ENCODE assay signal across 1 cellular context in the genomic region with DNA sequence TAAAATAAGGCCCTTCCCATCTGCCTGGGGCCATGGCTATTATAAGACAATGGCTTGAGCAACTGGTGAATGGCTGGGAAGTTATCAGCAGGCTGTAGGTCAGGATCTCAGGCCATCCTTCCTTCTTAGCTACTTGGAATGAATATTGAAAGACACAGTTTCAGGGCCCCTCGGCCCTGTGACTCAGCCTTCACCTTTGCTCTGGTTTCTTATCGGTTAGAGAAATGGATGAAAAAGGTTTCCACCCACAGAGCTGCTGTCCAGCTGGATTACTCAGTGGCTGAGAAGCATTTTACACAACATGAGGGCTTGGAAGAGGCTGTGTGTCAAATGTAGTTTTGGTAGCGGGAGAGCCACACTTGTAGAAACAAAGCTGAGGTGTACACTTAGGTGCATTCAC.
TF ChIP-seq lines count a peak whose summit lies in the region.

No MANE protein-coding gene starts in this region.

TF ChIP-seq in K562, 482 proteins besides CTCF, POLR2A, EP300 and RAD21 (continued from another document and continues in another):
- TF ChIP-seq REST (CRISPR knock-in tag; IDR thresholded peaks at IDR 0.05; ENCODE audit: low read depth) = peak; percentile 78; the same call in 1 of the 2 replicates
- no peak for TF ChIP-seq HNRNPUL1 (IDR thresholded peaks at IDR 0.05; ENCODE audit: low read length)
- 0 out of 2 replicates have a peak, but pooled peaks have one; percentile 32 for TF ChIP-seq MIER1 (IDR thresholded peaks at IDR 0.05; ENCODE audit: low read depth)
- peak in 1 of 2 experiments; percentile 46; a peak in 1 of 3 replicates for TF ChIP-seq CBX3 (IDR thresholded peaks at IDR 0.05; ENCODE audit: borderline replicate concordance in 1 of 2, low read length in 2 of 2)
- no peak for TF ChIP-seq SP2 (IDR thresholded peaks at IDR 0.05; ENCODE audit: extremely low read depth, low read depth, low read length, poor library complexity, severe bottlenecking)
- no peak for TF ChIP-seq CSDE1 (IDR thresholded peaks at IDR 0.05)
- TF ChIP-seq, protein P1, sequence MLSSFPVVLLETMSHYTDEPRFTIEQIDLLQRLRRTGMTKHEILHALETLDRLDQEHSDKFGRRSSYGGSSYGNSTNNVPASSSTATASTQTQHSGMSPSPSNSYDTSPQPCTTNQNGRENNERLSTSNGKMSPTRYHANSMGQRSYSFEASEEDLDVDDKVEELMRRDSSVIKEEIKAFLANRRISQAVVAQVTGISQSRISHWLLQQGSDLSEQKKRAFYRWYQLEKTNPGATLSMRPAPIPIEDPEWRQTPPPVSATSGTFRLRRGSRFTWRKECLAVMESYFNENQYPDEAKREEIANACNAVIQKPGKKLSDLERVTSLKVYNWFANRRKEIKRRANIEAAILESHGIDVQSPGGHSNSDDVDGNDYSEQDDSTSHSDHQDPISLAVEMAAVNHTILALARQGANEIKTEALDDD (IDR thresholded peaks at IDR 0.05) = peak; percentile 65
- no peak for TF ChIP-seq ZBTB9 (CRISPR knock-in tag; IDR thresholded peaks at IDR 0.05)
- TF ChIP-seq, protein P2, sequence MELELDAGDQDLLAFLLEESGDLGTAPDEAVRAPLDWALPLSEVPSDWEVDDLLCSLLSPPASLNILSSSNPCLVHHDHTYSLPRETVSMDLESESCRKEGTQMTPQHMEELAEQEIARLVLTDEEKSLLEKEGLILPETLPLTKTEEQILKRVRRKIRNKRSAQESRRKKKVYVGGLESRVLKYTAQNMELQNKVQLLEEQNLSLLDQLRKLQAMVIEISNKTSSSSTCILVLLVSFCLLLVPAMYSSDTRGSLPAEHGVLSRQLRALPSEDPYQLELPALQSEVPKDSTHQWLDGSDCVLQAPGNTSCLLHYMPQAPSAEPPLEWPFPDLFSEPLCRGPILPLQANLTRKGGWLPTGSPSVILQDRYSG (tag; conservative IDR thresholded peaks at IDR 0.05; ENCODE audit: low read depth) = no peak
- TF ChIP-seq POLR2AphosphoS5 (IDR thresholded peaks at IDR 0.05; ENCODE audit: control insufficient read depth, insufficient read depth, low read depth, low read length) = peak; percentile 79
- TF ChIP-seq, protein P3, sequence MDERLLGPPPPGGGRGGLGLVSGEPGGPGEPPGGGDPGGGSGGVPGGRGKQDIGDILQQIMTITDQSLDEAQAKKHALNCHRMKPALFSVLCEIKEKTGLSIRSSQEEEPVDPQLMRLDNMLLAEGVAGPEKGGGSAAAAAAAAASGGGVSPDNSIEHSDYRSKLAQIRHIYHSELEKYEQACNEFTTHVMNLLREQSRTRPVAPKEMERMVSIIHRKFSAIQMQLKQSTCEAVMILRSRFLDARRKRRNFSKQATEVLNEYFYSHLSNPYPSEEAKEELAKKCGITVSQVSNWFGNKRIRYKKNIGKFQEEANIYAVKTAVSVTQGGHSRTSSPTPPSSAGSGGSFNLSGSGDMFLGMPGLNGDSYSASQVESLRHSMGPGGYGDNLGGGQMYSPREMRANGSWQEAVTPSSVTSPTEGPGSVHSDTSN (CRISPR knock-in tag; IDR thresholded peaks at IDR 0.05; ENCODE audit: low read depth) = no peak
- TF ChIP-seq, protein P3 (tag; conservative IDR thresholded peaks at IDR 0.05; ENCODE audit: low read depth) = no peak
- TF ChIP-seq KDM1A (IDR thresholded peaks at IDR 0.05) = peak; percentile 76 to 81
- peak; percentile 83; the same call in 1 of the 2 replicates for TF ChIP-seq LEF1 (IDR thresholded peaks at IDR 0.05)
- TF ChIP-seq PHF20 (IDR thresholded peaks at IDR 0.05; ENCODE audit: partially characterized antibody) = no peak
- peak; percentile 96 for TF ChIP-seq JUND (IDR thresholded peaks at IDR 0.05; ENCODE audit: borderline replicate concordance, low read depth, low read length)
- TF ChIP-seq JUND (tag; IDR thresholded peaks at IDR 0.05; ENCODE audit: borderline replicate concordance, low read depth, low read length) = peak; percentile 96
- TF ChIP-seq SMAD3 (CRISPR knock-in tag; conservative IDR thresholded peaks at IDR 0.05) = no peak
- TF ChIP-seq FOS (IDR thresholded peaks at IDR 0.05; ENCODE audit: extremely low read depth, insufficient read length) = peak; percentile 47
- TF ChIP-seq RNF2 (IDR thresholded peaks at IDR 0.05) = peak; percentile 51; the same call in 1 of the 2 replicates
- 0 out of 2 replicates have a peak, but pooled peaks have one; percentile 28 for TF ChIP-seq ZNF232 (CRISPR knock-in tag; IDR thresholded peaks at IDR 0.05)
- TF ChIP-seq DACH1 (IDR thresholded peaks at IDR 0.05; ENCODE audit: partially characterized antibody) = peak; percentile 60
- TF ChIP-seq ARNT (IDR thresholded peaks at IDR 0.05) = 0 out of 4 replicates have a peak, but pooled peaks of 1 of the 2 experiments have one; percentile 24
- no peak for TF ChIP-seq PKNOX1 (IDR thresholded peaks at IDR 0.05)
- TF ChIP-seq NR2C2 (CRISPR knock-in tag; IDR thresholded peaks at IDR 0.05) = no peak
- peak; percentile 62; the same call in 1 of the 2 replicates for TF ChIP-seq NR2C2 (tag; IDR thresholded peaks at IDR 0.05)
- TF ChIP-seq, protein P4, sequence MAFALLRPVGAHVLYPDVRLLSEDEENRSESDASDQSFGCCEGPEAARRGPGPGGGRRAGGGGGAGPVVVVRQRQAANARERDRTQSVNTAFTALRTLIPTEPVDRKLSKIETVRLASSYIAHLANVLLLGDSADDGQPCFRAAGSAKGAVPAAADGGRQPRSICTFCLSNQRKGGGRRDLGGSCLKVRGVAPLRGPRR (CRISPR knock-in tag; IDR thresholded peaks at IDR 0.05) = no peak
- TF ChIP-seq E2F3 (CRISPR knock-in tag; IDR thresholded peaks at IDR 0.05) = no peak
- TF ChIP-seq ZKSCAN8 (CRISPR knock-in tag; IDR thresholded peaks at IDR 0.05) = no peak
- TF ChIP-seq LARP7 (IDR thresholded peaks at IDR 0.05) = no peak
- TF ChIP-seq FOSL1 (tag; conservative IDR thresholded peaks at IDR 0.05) = peak; percentile 95
- no peak for TF ChIP-seq ESRRB (CRISPR knock-in tag; IDR thresholded peaks at IDR 0.05; ENCODE audit: borderline replicate concordance)
- TF ChIP-seq SIN3A (IDR thresholded peaks at IDR 0.05; ENCODE audit: borderline replicate concordance in 2 of 2, control insufficient read depth in 1 of 2, low read depth in 2 of 2, low read length in 2 of 2) = no peak
- TF ChIP-seq, protein P5, sequence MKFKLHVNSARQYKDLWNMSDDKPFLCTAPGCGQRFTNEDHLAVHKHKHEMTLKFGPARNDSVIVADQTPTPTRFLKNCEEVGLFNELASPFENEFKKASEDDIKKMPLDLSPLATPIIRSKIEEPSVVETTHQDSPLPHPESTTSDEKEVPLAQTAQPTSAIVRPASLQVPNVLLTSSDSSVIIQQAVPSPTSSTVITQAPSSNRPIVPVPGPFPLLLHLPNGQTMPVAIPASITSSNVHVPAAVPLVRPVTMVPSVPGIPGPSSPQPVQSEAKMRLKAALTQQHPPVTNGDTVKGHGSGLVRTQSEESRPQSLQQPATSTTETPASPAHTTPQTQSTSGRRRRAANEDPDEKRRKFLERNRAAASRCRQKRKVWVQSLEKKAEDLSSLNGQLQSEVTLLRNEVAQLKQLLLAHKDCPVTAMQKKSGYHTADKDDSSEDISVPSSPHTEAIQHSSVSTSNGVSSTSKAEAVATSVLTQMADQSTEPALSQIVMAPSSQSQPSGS (CRISPR knock-in tag; IDR thresholded peaks at IDR 0.05) = no peak
- peak in 1 of 2 experiments; percentile 57; a peak in 1 of 4 replicates for TF ChIP-seq RCOR1 (IDR thresholded peaks at IDR 0.05; ENCODE audit: borderline replicate concordance in 1 of 2, low read depth in 2 of 2, low read length in 2 of 2)
- TF ChIP-seq NEUROD1 (IDR thresholded peaks at IDR 0.05; ENCODE audit: borderline replicate concordance, low read depth, low read length, partially characterized antibody) = peak; percentile 36
- no peak for TF ChIP-seq SRSF9 (IDR thresholded peaks at IDR 0.05; ENCODE audit: borderline replicate concordance, low read depth, low read length)
- TF ChIP-seq TAL1 (IDR thresholded peaks at IDR 0.05) = peak; percentile 53; the same call in 1 of the 2 replicates
- peak; percentile 98 for TF ChIP-seq ZNF766 (CRISPR knock-in tag; conservative IDR thresholded peaks at IDR 0.05)
- peak; percentile 55 for TF ChIP-seq CREM (IDR thresholded peaks at IDR 0.05; ENCODE audit: low read depth)
- TF ChIP-seq ATF7 (IDR thresholded peaks at IDR 0.05) = peak; percentile 29; the same call in 1 of the 2 replicates
- TF ChIP-seq CREB3L1 (IDR thresholded peaks at IDR 0.05; ENCODE audit: borderline replicate concordance, low read depth) = no peak
- 0 out of 2 replicates have a peak, but pooled peaks have one; percentile 23 for TF ChIP-seq DEAF1 (CRISPR knock-in tag; IDR thresholded peaks at IDR 0.05)
- TF ChIP-seq NCOR1 (IDR thresholded peaks at IDR 0.05) = peak; percentile 90
- peak; percentile 39; the same call in 1 of the 2 replicates for TF ChIP-seq MTA2 (IDR thresholded peaks at IDR 0.05; ENCODE audit: low read depth)
- no peak for TF ChIP-seq FOXJ2 (tag; IDR thresholded peaks at IDR 0.05)
- TF ChIP-seq NFIC (IDR thresholded peaks at IDR 0.05) = peak; percentile 88
- TF ChIP-seq TEAD4 (IDR thresholded peaks at IDR 0.05; ENCODE audit: low read length) = peak; percentile 81
- TF ChIP-seq TEAD4 (CRISPR knock-in tag; IDR thresholded peaks at IDR 0.05; ENCODE audit: borderline replicate concordance) = no peak
